13 cellular contexts compared by ENCODE assay signal in the genomic region with DNA sequence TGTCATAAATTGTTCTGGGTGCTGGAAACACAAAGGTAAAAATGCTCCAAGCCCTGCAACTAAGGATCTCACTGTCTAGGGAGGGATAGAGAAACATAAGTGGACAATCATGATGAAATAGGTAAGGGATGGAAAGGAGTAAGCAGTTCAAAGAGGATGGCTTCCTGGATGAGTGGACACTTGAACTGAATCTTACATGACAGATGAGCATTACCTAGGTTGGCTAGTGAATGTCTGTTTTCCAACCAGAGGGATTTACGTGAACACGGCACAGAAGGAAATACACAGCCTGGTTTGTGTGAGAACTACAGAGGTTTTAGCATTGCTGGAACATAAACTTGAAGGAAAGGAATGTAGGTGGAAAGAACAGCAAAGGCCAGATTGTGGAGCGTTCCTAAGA.
A peak's percentile ranks its signal among the peaks of the same experiment; 100 is the strongest.
DNase-seq lines count a peak whose midpoint lies in the region.
"Had no signal": no experiment of that assay in that cellular context is flagged by ENCODE, and none has a peak within 500 bp of the region (broad histone marks: within the 10 kb centered on the region; RNA-seq: fewer than 3 reads in every experiment).

No MANE protein-coding gene starts in this region.

- intact Hi-C loops in cardiac septum (cut with DNase I) = no loop called here

- in situ Hi-C loops in G401 (cut with HindIII; ENCODE audit: low sequenced_read_pairs) = no loop called here

- DNase-seq in DMS53 (lab: John Stamatoyannopoulos, UW) = peak; percentile 26
- DNase-seq in DMS53 treated with DMSO at 0.1 percent for 48 hours (lab: John Stamatoyannopoulos, UW; ENCODE audit: unreplicated experiment) = no peak
- peak; percentile 89 for DNase-seq in G401 (ENCODE audit: low spot score)
- peak; percentile 87 for DNase-seq in cerebellar cortex (ENCODE audit: low spot score)
- no peak for DNase-seq in NCI-H2196 treated with DMSO at 0.1 percent for 48 hours (lab: John Stamatoyannopoulos, UW; ENCODE audit: unreplicated experiment)
- no peak for DNase-seq in cardiac septum (ENCODE audit: low spot score)
- DNase-seq: Calu3; CD4-positive, CD25-positive, alpha-beta regulatory T cell; COR-L47; DMS79; EL; GF-D8; H9 had no signal

Comparison
In these comparisons a context has a peak if more than half of its experiments do, and no peak if none do; other contexts are left out.
1. DNase-seq: peak in DMS53 (single experiment), G401 (single experiment) and cerebellar cortex (single experiment); none in DMS53 treated with DMSO at 0.1 percent for 48 hours (single experiment), NCI-H2196 treated with DMSO at 0.1 percent for 48 hours (single experiment) and cardiac septum (single experiment).